In genomic region chr16:2308089-2308962, GRCh38 we compare ENCODE assay signal across 22 cellular contexts. TPM values are rescaled to one million over a fixed set of nuclear protein-coding genes. Genes with fewer than 3 reads are reported as not detected.
DNase-seq lines count a peak whose midpoint lies in the region; ATAC-seq, FAIRE-seq and TF ChIP-seq lines count a peak whose summit lies in the region.
"Had no signal": no experiment of that assay in that cellular context is flagged by ENCODE, and none has a peak within 500 bp of the region (broad histone marks: within the 10 kb centered on the region; RNA-seq: fewer than 3 reads in every experiment).

No MANE protein-coding gene starts in this region.

- no peak overlapping the region for H2BK120ac ChIP-seq in IMR-90 (ENCODE audit: low read depth, low read length)
- H2BK120ac ChIP-seq in trophoblast cell (ENCODE audit: insufficient read depth, low read length, poor library complexity) = no peak overlapping the region

- peak overlapping the region; percentile 55 for H2AK9ac ChIP-seq in IMR-90 (replicated peaks; ENCODE audit: low read depth, low read length, poor library complexity)

- ATAC-seq in IMR-90 (ENCODE audit: low read depth) = no peak
- ATAC-seq in HG03469 (IDR thresholded peaks at IDR 0.05; ENCODE audit: unreplicated experiment) = no peak
- ATAC-seq: GM23338 had no signal

- no peak for TF ChIP-seq RAD21 in IMR-90 (IDR thresholded peaks at IDR 0.05; ENCODE audit: low read length)

- 79% methylated on average over 14 of the region's 30 CpGs; no CpG with 5 or more reads in 1 of the 2 experiments for WGBS in IMR-90 (ENCODE audit: extremely low coverage in 2 of 2, insufficient read length in 1 of 2), 2 experiments
- WGBS in trophoblast cell (ENCODE audit: extremely low coverage, insufficient coverage, insufficient read length) = no CpG with 5 or more reads among the region's 30 CpGs

- FAIRE-seq in kidney (lab: Jason Lieb, UNC) = no peak
- FAIRE-seq: A204.1, GM12891 had no signal

- dilution Hi-C loops in IMR-90 (cut with HindIII; ENCODE audit: low sequenced_read_pairs, unreplicated experiment) = no loop called here

- intact Hi-C loops in IMR-90 (cut with micrococcal nuclease) = no loop called here
- intact Hi-C loops in kidney (cut with DNase I) = no loop called here

- H3K9me1 ChIP-seq in IMR-90 (ENCODE audit: insufficient read depth, low read length) = no peaks in the 10 kb centered on the region

- no peak overlapping the region for H3K4ac ChIP-seq in IMR-90 (ENCODE audit: low read depth, low read length)
- H3K4ac ChIP-seq in trophoblast cell (ENCODE audit: low read depth, low read length) = no peak overlapping the region

- no peaks in the 10 kb centered on the region for H3K9me3 ChIP-seq in IMR-90 (ENCODE audit: control insufficient read depth, insufficient read depth, low read length)
- no peaks in the 10 kb centered on the region for H3K9me3 ChIP-seq in kidney (ENCODE audit: control insufficient read depth in 1 of 2, low read length in 2 of 2)
- no peaks in the 10 kb centered on the region for H3K9me3 ChIP-seq in trophoblast cell (ENCODE audit: insufficient read depth, low read depth, low read length)
- H3K9me3 ChIP-seq: Caco-2, HAP-1, SJSA1 had no signal

- no peak for TF ChIP-seq POLR2A in IMR-90 (IDR thresholded peaks at IDR 0.05; ENCODE audit: low read depth, low read length)

- H3K79me1 ChIP-seq in IMR-90 (ENCODE audit: low read depth in 1 of 2, low read length in 2 of 2) = no peaks in the 10 kb centered on the region
- no peaks in the 10 kb centered on the region for H3K79me1 ChIP-seq in trophoblast cell (ENCODE audit: low read length)

- H4K8ac ChIP-seq in IMR-90 (ENCODE audit: low read depth in 2 of 2, low read length in 2 of 2) = no peak overlapping the region
- H4K8ac ChIP-seq in trophoblast cell (ENCODE audit: low read depth, low read length) = no peak overlapping the region

- no peak overlapping the region for H2BK15ac ChIP-seq in IMR-90 (ENCODE audit: low read depth, low read length)

- no peak for DNase-seq in IMR-90
- DNase-seq in kidney = peak; percentile 61
- DNase-seq in trophoblast cell = peak; percentile 17 to 53
- DNase-seq in Ammon's horn (ENCODE audit: low spot score) = no peak
- no peak for DNase-seq in NCI-H526 treated with DMSO at 0.1 percent for 48 hours (lab: John Stamatoyannopoulos, UW)
- DNase-seq in NCI-H2107 (lab: John Stamatoyannopoulos, UW) = no peak
- DNase-seq: AML-193; C1 segment of cervical spinal cord; Caco-2; CD4-positive, alpha-beta memory T cell; GF-D8; NCI-H1048; NCI-H1694; NCI-H524 treated with DMSO at 0.1 percent for 48 hours; Right ventricle myocardium superior; RPMI8226 had no signal

- H3K27me3 ChIP-seq in IMR-90 (ENCODE audit: control insufficient read depth, insufficient read depth, low read length) (peaks cover 15% of the 10 kb centered on the region), trophoblast cell (ENCODE audit: insufficient read depth, low read length) (no peaks in the 10 kb centered on the region)

- no peak overlapping the region for H4K5ac ChIP-seq in IMR-90 (ENCODE audit: low read depth, low read length)

- H3K18ac ChIP-seq in IMR-90 (ENCODE audit: low read depth, low read length) = no peak overlapping the region
- no peak overlapping the region for H3K18ac ChIP-seq in trophoblast cell (ENCODE audit: low read length)

- POLR2A ChIA-PET in IMR-90 (lab: Charles Lee; ENCODE audit: unreplicated experiment) = no interaction called here

- no peaks in the 10 kb centered on the region for H3K36me3 ChIP-seq in IMR-90 (ENCODE audit: control insufficient read depth, insufficient read depth, low read length)
- H3K36me3 ChIP-seq in kidney (ENCODE audit: control insufficient read depth in 1 of 2, insufficient read depth in 2 of 2, low read length in 2 of 2) = no peaks in the 10 kb centered on the region
- H3K36me3 ChIP-seq in trophoblast cell (ENCODE audit: control insufficient read depth in 1 of 2, insufficient read depth in 2 of 2, low read length in 2 of 2) = no peaks in the 10 kb centered on the region
- H3K36me3 ChIP-seq: HAP-1, SJSA1 had no signal

- H2AK5ac ChIP-seq in IMR-90 (ENCODE audit: low read depth, low read length) (no peak overlapping the region), trophoblast cell (ENCODE audit: low read length) (no peak overlapping the region)

- no peak overlapping the region for H3K14ac ChIP-seq in IMR-90 (replicated peaks; ENCODE audit: low read depth, low read length)
- H3K14ac ChIP-seq in trophoblast cell (ENCODE audit: low read length) = no peak overlapping the region

- no peaks in the 10 kb centered on the region for H3K79me2 ChIP-seq in trophoblast cell (ENCODE audit: control insufficient read depth, insufficient read depth, low read length, poor library complexity)

- CTCF ChIA-PET in IMR-90 (lab: Yijun Ruan, JAX) = no interaction called here

- no peak overlapping the region for H2BK20ac ChIP-seq in IMR-90 (ENCODE audit: low read depth, low read length)

- TF ChIP-seq CTCF in IMR-90 (conservative IDR thresholded peaks at IDR 0.05; ENCODE audit: low read depth, low read length) (no peak), kidney (IDR thresholded peaks at IDR 0.05; ENCODE audit: borderline replicate concordance, extremely low read depth, insufficient read depth) (no peak)

- H2BK12ac ChIP-seq in trophoblast cell (ENCODE audit: low read length) = no peak overlapping the region

- H4K12ac ChIP-seq in trophoblast cell (ENCODE audit: low read depth, low read length) = no peak overlapping the region

- H3K9ac ChIP-seq in IMR-90 (ENCODE audit: low read depth, low read length) = no peak overlapping the region
- H3K9ac ChIP-seq in kidney (ENCODE audit: low read length in 2 of 2) = no peak overlapping the region
- no peak overlapping the region for H3K9ac ChIP-seq in trophoblast cell (ENCODE audit: low read length)

- H3K27ac ChIP-seq in IMR-90 (ENCODE audit: insufficient read depth, low read length) (no peak overlapping the region), kidney (ENCODE audit: low read depth in 2 of 2, low read length in 2 of 2) (no peak overlapping the region), trophoblast cell (ENCODE audit: low read depth, low read length) (no peak overlapping the region)
- H3K27ac ChIP-seq: SJSA1 had no signal

- BruUV-seq in IMR-90 (replicated peaks; lab: Mats Ljungman, UMichigan) = no TSS peak

- no peak overlapping the region for H2BK5ac ChIP-seq in IMR-90 (ENCODE audit: low read depth, low read length, poor library complexity, severe bottlenecking)
- H2BK5ac ChIP-seq in trophoblast cell (ENCODE audit: low read depth, low read length, poor library complexity) = no peak overlapping the region

- H4K91ac ChIP-seq in IMR-90 (ENCODE audit: insufficient read depth, low read depth, low read length) (no peak overlapping the region), trophoblast cell (ENCODE audit: low read depth, low read length) (no peak overlapping the region)

- H3K4me1 ChIP-seq in IMR-90 (ENCODE audit: control insufficient read depth, insufficient read depth, low read length) (no peaks in the 10 kb centered on the region), kidney (ENCODE audit: control insufficient read depth in 1 of 2, insufficient read depth in 1 of 2, low read depth in 1 of 2, low read length in 2 of 2) (no peaks in the 10 kb centered on the region), trophoblast cell (ENCODE audit: control insufficient read depth in 1 of 2, insufficient read depth in 2 of 2, low read length in 2 of 2) (no peaks in the 10 kb centered on the region)
- H3K4me1 ChIP-seq: Caco-2, HAP-1, SJSA1 had no signal

- no peaks in the 10 kb centered on the region for H4K20me1 ChIP-seq in IMR-90 (ENCODE audit: insufficient read depth, low read length)

- H2AFZ ChIP-seq in IMR-90 (replicated peaks; ENCODE audit: low read length, poor library complexity) (no peak overlapping the region), trophoblast cell (ENCODE audit: insufficient read depth, low read length, poor library complexity) (no peak overlapping the region)
- H2AFZ ChIP-seq: GM23338 had no signal

- H3K4me3 ChIP-seq in IMR-90 (ENCODE audit: insufficient read depth, low read depth, low read length) (no peak overlapping the region), kidney (ENCODE audit: low read length in 2 of 2) (no peak overlapping the region), trophoblast cell (ENCODE audit: low read depth, low read length) (no peak overlapping the region)
- H3K4me3 ChIP-seq: GM23338, HAP-1, SJSA1 had no signal

- in situ Hi-C loops in IMR-90 (cut with MboI; ENCODE audit: low sequenced_read_pairs) = no loop called here

- no peak overlapping the region for H3K56ac ChIP-seq in IMR-90 (ENCODE audit: extremely low read depth, insufficient read depth, low read length)

- no peak overlapping the region for H3K4me2 ChIP-seq in IMR-90 (ENCODE audit: low read depth, low read length)
- H3K4me2 ChIP-seq in trophoblast cell (ENCODE audit: low read length) = no peak overlapping the region
- H3K4me2 ChIP-seq: GM23338 had no signal

- H3K23ac ChIP-seq in IMR-90 (ENCODE audit: low read depth, low read length) (no peak overlapping the region), trophoblast cell (ENCODE audit: low read length) (no peak overlapping the region)

TF ChIP-seq in IMR-90, 13 proteins besides CTCF, POLR2A, EP300 and RAD21 (continues in another document):
- TF ChIP-seq MXI1 (IDR thresholded peaks at IDR 0.05; ENCODE audit: borderline replicate concordance, low read depth, low read length) (no peak), FOS (IDR thresholded peaks at IDR 0.05; ENCODE audit: low read depth, low read length) (no peak), RFX5 (IDR thresholded peaks at IDR 0.05; ENCODE audit: low read depth, low read length) (no peak)

RNA-seq across cellular contexts. Expression of gene ABCA3, which starts 32.2 kb away (rescaled TPM):
- total RNA-seq in IMR-90 (2012; rRNA removed) = 0.18 TPM in 1 of 2 replicates, not detected in the other
- polyA plus RNA-seq in IMR-90 (2012; rRNA removed) = 0.22 and 0.32 TPM in 2 replicates
- polyA plus RNA-seq in IMR-90 (2012; cell fraction: cytosol; rRNA removed) = 0.24 and 0.34 TPM in 2 replicates
- polyA plus RNA-seq in IMR-90 (2012; cell fraction: nucleus; rRNA removed; ENCODE audit: low replicate concordance) = 0.29 and 0.54 TPM in 2 replicates
- total RNA-seq in kidney = 35.5 TPM
- 5.5 TPM for polyA plus RNA-seq in kidney (ENCODE audit: insufficient read depth, low read depth, low replicate concordance)
- polyA plus RNA-seq in trophoblast cell (2013) = 1.1 TPM in 2 replicates
- total RNA-seq: SJSA1 had no signal

RNA-seq across cellular contexts. Expression of gene RNPS1, which starts 40.4 kb away (rescaled TPM):
- total RNA-seq in IMR-90 (2012; rRNA removed) (57.5 and 65.0 TPM in 2 replicates), kidney (134 TPM)
- polyA plus RNA-seq in IMR-90 (2012; rRNA removed) (192 and 194 TPM in 2 replicates), kidney (ENCODE audit: insufficient read depth, low read depth, low replicate concordance) (102 TPM)
- polyA plus RNA-seq in IMR-90 (2012; cell fraction: cytosol; rRNA removed) = 216 and 218 TPM in 2 replicates
- 233 and 331 TPM in 2 replicates for polyA plus RNA-seq in IMR-90 (2012; cell fraction: nucleus; rRNA removed; ENCODE audit: low replicate concordance)
- polyA plus RNA-seq in trophoblast cell (2013) = 189 TPM in 2 replicates

RNA-seq across cellular contexts. Expression of gene ECI1, which starts 56.9 kb away (rescaled TPM):
- total RNA-seq in IMR-90 (2012; rRNA removed) = 20.3 TPM in 2 replicates
- 30.1 and 42.0 TPM in 2 replicates for polyA plus RNA-seq in IMR-90 (2012; rRNA removed)
- 23.4 and 54.6 TPM in 2 replicates for polyA plus RNA-seq in IMR-90 (2012; cell fraction: cytosol; rRNA removed)
- polyA plus RNA-seq in IMR-90 (2012; cell fraction: nucleus; rRNA removed; ENCODE audit: low replicate concordance) = 26.2 and 57.7 TPM in 2 replicates
- 98.1 TPM for total RNA-seq in kidney
- polyA plus RNA-seq in kidney (ENCODE audit: insufficient read depth, low read depth, low replicate concordance) = 233 TPM
- 41.1 and 43.5 TPM in 2 replicates for polyA plus RNA-seq in trophoblast cell (2013)

Comparison
In these comparisons a context has a peak if more than half of its experiments do, and no peak if none do; other contexts are left out.
1. DNase-seq: peak in kidney (single experiment) and trophoblast cell (2 of 2); none in IMR-90 (single experiment), Ammon's horn (single experiment), NCI-H526 treated with DMSO at 0.1 percent for 48 hours (single experiment) and NCI-H2107 (single experiment).
2. RNA of gene ABCA3, which starts 32.2 kb away (total RNA-seq): 35.5 TPM in kidney (single experiment); 0.18 TPM in IMR-90; every median in the first group is over 10 times any median in the second.